Comparison of ENCODE assay signal across 1 cellular context in the genomic region with DNA sequence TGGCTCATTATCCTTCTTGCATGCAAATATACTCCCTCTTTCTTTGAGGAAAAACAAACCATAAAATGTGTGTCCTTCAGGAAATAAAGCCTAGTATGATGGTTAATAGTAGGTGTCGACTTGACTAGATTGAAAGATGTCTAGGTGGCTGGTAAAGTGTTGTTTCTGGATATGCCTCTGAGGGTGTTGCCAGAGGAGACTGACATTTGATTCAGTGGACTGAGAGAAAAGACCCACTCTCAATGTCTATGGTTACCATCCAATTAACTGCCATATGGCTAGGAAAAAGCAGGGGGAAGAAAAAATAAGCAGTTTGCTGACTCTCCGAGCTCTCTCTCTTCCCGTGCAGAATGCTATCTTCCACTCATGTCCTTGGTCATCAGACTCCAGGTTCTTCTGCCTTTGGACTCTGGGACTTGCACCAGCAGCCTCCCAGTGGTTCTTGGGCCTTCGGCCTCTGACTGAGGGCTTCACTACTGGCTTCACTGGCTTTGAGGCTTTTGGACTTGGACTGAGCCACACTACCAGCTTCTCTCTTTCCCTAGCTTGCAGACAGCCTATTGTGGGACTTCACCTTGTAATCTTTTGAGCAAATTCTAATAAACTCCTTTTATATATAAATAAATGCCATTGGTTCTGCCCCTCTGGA.
TF ChIP-seq lines count a peak whose summit lies in the region.

No MANE protein-coding gene starts in this region.

TF ChIP-seq in GM23338, 12 proteins besides CTCF, POLR2A, EP300 and RAD21 (continued from another document):
- TF ChIP-seq, protein P1, sequence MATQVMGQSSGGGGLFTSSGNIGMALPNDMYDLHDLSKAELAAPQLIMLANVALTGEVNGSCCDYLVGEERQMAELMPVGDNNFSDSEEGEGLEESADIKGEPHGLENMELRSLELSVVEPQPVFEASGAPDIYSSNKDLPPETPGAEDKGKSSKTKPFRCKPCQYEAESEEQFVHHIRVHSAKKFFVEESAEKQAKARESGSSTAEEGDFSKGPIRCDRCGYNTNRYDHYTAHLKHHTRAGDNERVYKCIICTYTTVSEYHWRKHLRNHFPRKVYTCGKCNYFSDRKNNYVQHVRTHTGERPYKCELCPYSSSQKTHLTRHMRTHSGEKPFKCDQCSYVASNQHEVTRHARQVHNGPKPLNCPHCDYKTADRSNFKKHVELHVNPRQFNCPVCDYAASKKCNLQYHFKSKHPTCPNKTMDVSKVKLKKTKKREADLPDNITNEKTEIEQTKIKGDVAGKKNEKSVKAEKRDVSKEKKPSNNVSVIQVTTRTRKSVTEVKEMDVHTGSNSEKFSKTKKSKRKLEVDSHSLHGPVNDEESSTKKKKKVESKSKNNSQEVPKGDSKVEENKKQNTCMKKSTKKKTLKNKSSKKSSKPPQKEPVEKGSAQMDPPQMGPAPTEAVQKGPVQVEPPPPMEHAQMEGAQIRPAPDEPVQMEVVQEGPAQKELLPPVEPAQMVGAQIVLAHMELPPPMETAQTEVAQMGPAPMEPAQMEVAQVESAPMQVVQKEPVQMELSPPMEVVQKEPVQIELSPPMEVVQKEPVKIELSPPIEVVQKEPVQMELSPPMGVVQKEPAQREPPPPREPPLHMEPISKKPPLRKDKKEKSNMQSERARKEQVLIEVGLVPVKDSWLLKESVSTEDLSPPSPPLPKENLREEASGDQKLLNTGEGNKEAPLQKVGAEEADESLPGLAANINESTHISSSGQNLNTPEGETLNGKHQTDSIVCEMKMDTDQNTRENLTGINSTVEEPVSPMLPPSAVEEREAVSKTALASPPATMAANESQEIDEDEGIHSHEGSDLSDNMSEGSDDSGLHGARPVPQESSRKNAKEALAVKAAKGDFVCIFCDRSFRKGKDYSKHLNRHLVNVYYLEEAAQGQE (IDR thresholded peaks at IDR 0.05; ENCODE audit: unreplicated experiment): no peak
TF ChIP-seq in GM23338: peak in this region for 1.
